1 cellular context compared by ENCODE assay signal in genomic region chr3:42749753-42750231, GRCh38.
TF ChIP-seq lines count a peak whose summit lies in the region.

No MANE protein-coding gene starts in this region.

TF ChIP-seq in GM23338, 12 proteins besides CTCF, POLR2A, EP300 and RAD21 (continued from another document):
- TF ChIP-seq REST (IDR thresholded peaks at IDR 0.05; ENCODE audit: unreplicated experiment), result no peak
- TF ChIP-seq JUNB (IDR thresholded peaks at IDR 0.05; ENCODE audit: unreplicated experiment), result no peak
- TF ChIP-seq NANOG (IDR thresholded peaks at IDR 0.05; ENCODE audit: borderline replicate concordance), result no peak
- TF ChIP-seq EZH2phosphoT487 (IDR thresholded peaks at IDR 0.05; ENCODE audit: unreplicated experiment), result no peak
- TF ChIP-seq ZNF114 (CRISPR knock-in tag; IDR thresholded peaks at IDR 0.05), result no peak
